In genomic region chr5:167720201-167720600, GRCh38 we compare ENCODE assay signal across 23 cellular contexts.
"Had no signal": no experiment of that assay in that cellular context is flagged by ENCODE, and none has a peak within 500 bp of the region (broad histone marks: within the 10 kb centered on the region; RNA-seq: fewer than 3 reads in every experiment).

No MANE protein-coding gene starts in this region.

- H3K4me3 ChIP-seq: gastroesophageal sphincter, heart right ventricle, pancreas, skin epidermis, transverse colon, vagina had no signal

- H3K36me3 ChIP-seq: brain microvascular endothelial cell, gastroesophageal sphincter, heart right ventricle, pancreas, transverse colon, vagina had no signal

- DNase-seq: activated CD4-positive, alpha-beta T cell treated with anti-CD3 and anti-CD28 coated beads for 48 hours; activated CD8-positive, alpha-beta T cell treated with anti-CD3 and anti-CD28 coated beads for 36 hours; activated gamma-delta T cell; activated T-cell treated with anti-CD3 and anti-CD28 coated beads, Interleukin-2, amount 50 U/mL, for 48 hours; anterior cingulate cortex; cortex of kidney; effector CD4-positive, alpha-beta T cell; heart right ventricle; mammary epithelial cell; naive thymus-derived CD4-positive, alpha-beta T cell; pancreas; stimulated activated CD4-positive, alpha-beta T cell treated with anti-CD3 and anti-CD28 coated beads, Interleukin-4, amount 100 ng/mL, for 24 hours; stimulated activated CD8-positive, alpha-beta memory T cell treated with anti-CD3 and anti-CD28 coated beads, Interleukin-4, amount 100 ng/mL, for 48 hours; stimulated activated naive CD4-positive, alpha-beta T cell treated with Interleukin-2 at 50 U/mL for 16 hours; substantia nigra; T-helper 2 cell; transverse colon had no signal

- H3K27ac ChIP-seq: brain microvascular endothelial cell, gastroesophageal sphincter, heart right ventricle, pancreas, skin epidermis, transverse colon, vagina had no signal

- ATAC-seq: activated CD8-positive, alpha-beta T cell treated with anti-CD3 and anti-CD28 coated beads for 36 hours; gastroesophageal sphincter; heart right ventricle; left lobe of liver; naive thymus-derived CD4-positive, alpha-beta T cell; pancreas; WTC11 had no signal

- H3K9me3 ChIP-seq: gastroesophageal sphincter, heart right ventricle, pancreas, transverse colon, vagina had no signal

- H3K4me1 ChIP-seq: gastroesophageal sphincter, pancreas, transverse colon had no signal

- H3K27me3 ChIP-seq: brain microvascular endothelial cell, gastroesophageal sphincter, heart right ventricle, pancreas, transverse colon, vagina had no signal
